In the genomic region with DNA sequence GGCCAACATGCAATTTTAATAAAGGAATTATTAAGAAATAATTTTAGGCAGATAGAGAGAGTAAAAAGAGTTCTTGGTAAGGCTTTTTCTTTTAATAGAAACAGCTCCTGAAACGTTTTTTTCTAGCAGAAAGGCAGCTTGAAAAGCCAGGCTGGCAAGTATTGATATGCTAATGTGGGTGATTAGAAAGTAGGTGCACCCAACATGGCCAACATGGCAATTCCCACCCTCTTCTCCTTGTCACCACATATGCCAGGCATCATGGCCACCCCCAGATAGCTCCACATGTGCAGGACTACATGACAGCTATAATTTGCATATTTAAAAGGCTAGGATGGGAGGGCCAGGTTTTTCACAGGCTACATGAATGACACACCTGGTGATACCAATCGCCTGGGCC, we compare ENCODE assay signal across 21 cellular contexts.
"Had no signal": no experiment of that assay in that cellular context is flagged by ENCODE, and none has a peak within 500 bp of the region (broad histone marks: within the 10 kb centered on the region; RNA-seq: fewer than 3 reads in every experiment).

No MANE protein-coding gene starts in this region.

- FAIRE-seq: keratinocyte had no signal

- H3K36me3 Mint-ChIP-seq: naive thymus-derived CD8-positive, alpha-beta T cell had no signal

- H3K4me1 ChIP-seq: lower lobe of right lung, prostate gland, right atrium auricular region, suprapubic skin, vagina had no signal

- H3K9me3 Mint-ChIP-seq: stimulated activated naive CD8-positive, alpha-beta T cell treated with anti-CD3 and anti-CD28 coated beads, Interleukin-15, amount 100 ng/mL, for 72 hours had no signal

- H3K36me3 ChIP-seq: lower lobe of right lung, prostate gland, right atrium auricular region, suprapubic skin, vagina had no signal

- H3K9me3 ChIP-seq: lower lobe of right lung, prostate gland, right atrium auricular region, suprapubic skin, vagina had no signal

- H3K4me3 Mint-ChIP-seq: naive thymus-derived CD8-positive, alpha-beta T cell; nephron progenitor cell; stimulated activated naive CD8-positive, alpha-beta T cell treated with anti-CD3 and anti-CD28 coated beads, Interleukin-15, amount 100 ng/mL, for 72 hours had no signal

- DNase-seq: dorsolateral prefrontal cortex; effector CD4-positive, alpha-beta T cell; hypothalamus; left ventricle myocardium superior; lower lobe of right lung; naive thymus-derived CD8-positive, alpha-beta T cell; nephron progenitor cell; nucleus accumbens; stimulated activated CD4-positive, alpha-beta T cell treated with anti-CD3 and anti-CD28 coated beads, Interleukin-12 subunit alpha, Interleukin-12 subunit beta, amount 100 ng/mL, for 4 hours; stimulated activated CD4-positive, alpha-beta T cell treated with anti-CD3 and anti-CD28 coated beads, Interleukin-1b, Interleukin-23, amount 100 ng/mL, for 48 hours; stimulated activated CD4-positive, alpha-beta T cell treated with anti-CD3 and anti-CD28 coated beads, Interleukin-4, amount 100 ng/mL, for 1 hour; stimulated activated CD8-positive, alpha-beta memory T cell treated with anti-CD3 and anti-CD28 coated beads, Interleukin-4, amount 100 ng/mL, for 48 hours; stimulated activated naive CD4-positive, alpha-beta T cell; stimulated activated naive CD8-positive, alpha-beta T cell treated with anti-CD3 and anti-CD28 coated beads, Interleukin-15, amount 100 ng/mL, for 72 hours; trophoblast cell had no signal

- H3K27ac Mint-ChIP-seq: naive thymus-derived CD8-positive, alpha-beta T cell; nephron progenitor cell; stimulated activated naive CD8-positive, alpha-beta T cell treated with anti-CD3 and anti-CD28 coated beads, Interleukin-15, amount 100 ng/mL, for 72 hours had no signal

- H3K27me3 Mint-ChIP-seq: naive thymus-derived CD8-positive, alpha-beta T cell; stimulated activated naive CD8-positive, alpha-beta T cell treated with anti-CD3 and anti-CD28 coated beads, Interleukin-15, amount 100 ng/mL, for 72 hours had no signal

- H3K27me3 ChIP-seq: dorsolateral prefrontal cortex, right atrium auricular region, suprapubic skin, vagina had no signal

- H3K4me1 Mint-ChIP-seq: stimulated activated naive CD8-positive, alpha-beta T cell treated with anti-CD3 and anti-CD28 coated beads, Interleukin-15, amount 100 ng/mL, for 72 hours had no signal

- H3K27ac ChIP-seq: dorsolateral prefrontal cortex, lower lobe of right lung, prostate gland, right atrium auricular region, suprapubic skin, vagina had no signal

- H3K4me2 ChIP-seq: smooth muscle cell had no signal

- H3K4me3 ChIP-seq: dorsolateral prefrontal cortex, lower lobe of right lung, prostate gland, right atrium auricular region, smooth muscle cell, suprapubic skin, vagina had no signal
